ENCODE assay signal across 9 cellular contexts in genomic region chr9:132141948-132142594, GRCh38. TPM values are rescaled to one million over a fixed set of nuclear protein-coding genes. Genes with fewer than 3 reads are reported as not detected.
A peak's percentile ranks its signal among the peaks of the same experiment; 100 is the strongest.
DNase-seq lines count a peak whose midpoint lies in the region; ATAC-seq, FAIRE-seq and TF ChIP-seq lines count a peak whose summit lies in the region.
"Had no signal": no experiment of that assay in that cellular context is flagged by ENCODE, and none has a peak within 500 bp of the region (broad histone marks: within the 10 kb centered on the region; RNA-seq: fewer than 3 reads in every experiment).

No MANE protein-coding gene starts in this region.

- peak overlapping the region; percentile 99 for H2AFZ ChIP-seq in GM23338

- H4K20me1 ChIP-seq in GM23338 (replicated peaks; ENCODE audit: insufficient read depth): no peaks in the 10 kb centered on the region

- peaks cover 17% of the 10 kb centered on the region for H3K27me3 Mint-ChIP-seq in GM23338 (ENCODE audit: insufficient read depth, low read depth, poor library complexity)
- H3K27me3 Mint-ChIP-seq in activated T-helper 17 cell treated with anti-CD3 and anti-CD28 coated beads, Interleukin-2, amount 50 U/mL, for 72 hours: peaks cover 52% of the 10 kb centered on the region
- H3K27me3 Mint-ChIP-seq in memory B cell: peaks cover 29% of the 10 kb centered on the region

- peaks cover 20% of the 10 kb centered on the region for H3K4me1 ChIP-seq in GM23338 (ENCODE audit: insufficient read depth)
- H3K4me1 ChIP-seq in small intestine (ENCODE audit: control insufficient read depth in 2 of 2, insufficient read depth in 1 of 2, low read depth in 1 of 2, low read length in 1 of 2): no peaks in the 10 kb centered on the region

- H3K4me1 Mint-ChIP-seq in GM23338: peaks cover 31% of the 10 kb centered on the region
- H3K4me1 Mint-ChIP-seq in activated T-helper 17 cell treated with anti-CD3 and anti-CD28 coated beads, Interleukin-2, amount 50 U/mL, for 72 hours: peaks cover 9% of the 10 kb centered on the region
- H3K4me1 Mint-ChIP-seq in memory B cell: peaks cover 5% of the 10 kb centered on the region

- no peaks in the 10 kb centered on the region for H3K9me3 ChIP-seq in small intestine (ENCODE audit: control insufficient read depth, low read depth)

- no peaks in the 10 kb centered on the region for H3K9me3 Mint-ChIP-seq in GM23338
- H3K9me3 Mint-ChIP-seq in activated T-helper 17 cell treated with anti-CD3 and anti-CD28 coated beads, Interleukin-2, amount 50 U/mL, for 72 hours: no peaks in the 10 kb centered on the region
- H3K9me3 Mint-ChIP-seq in memory B cell: no peaks in the 10 kb centered on the region

- ATAC-seq in GM23338 (no peak), memory B cell (ENCODE audit: low read depth) (no peak), HG02642 (IDR thresholded peaks at IDR 0.05; ENCODE audit: poor library complexity, unreplicated experiment) (no peak), GM19023 (IDR thresholded peaks at IDR 0.05; ENCODE audit: unreplicated experiment) (no peak)
- ATAC-seq in activated T-helper 17 cell treated with anti-CD3 and anti-CD28 coated beads, Interleukin-2, amount 50 U/mL, for 72 hours (replicated peaks): no peak

- H3K27me3 ChIP-seq in GM23338 (ENCODE audit: insufficient read depth) (peaks cover 3% of the 10 kb centered on the region; the same call in 1 of the 2 replicates), small intestine (ENCODE audit: control insufficient read depth in 2 of 2, insufficient read depth in 2 of 2, low read length in 2 of 2) (peaks cover 0 to 20% of the 10 kb centered on the region in 2 donors)

- H3K27ac Mint-ChIP-seq in GM23338: no peak overlapping the region
- H3K27ac Mint-ChIP-seq in activated T-helper 17 cell treated with anti-CD3 and anti-CD28 coated beads, Interleukin-2, amount 50 U/mL, for 72 hours: no peak overlapping the region
- no peak overlapping the region for H3K27ac Mint-ChIP-seq in memory B cell

- H3K36me3 ChIP-seq in GM23338 (ENCODE audit: insufficient read depth) (no peaks in the 10 kb centered on the region), small intestine (ENCODE audit: control insufficient read depth in 2 of 2, insufficient read depth in 2 of 2, low read length in 2 of 2) (no peaks in the 10 kb centered on the region)

- H3K27ac ChIP-seq in GM23338 (ENCODE audit: low read depth) (no peak overlapping the region), small intestine (ENCODE audit: low read depth in 1 of 2, low read length in 1 of 2) (no peak overlapping the region)

- TF ChIP-seq CTCF in GM23338 (conservative IDR thresholded peaks at IDR 0.05; ENCODE audit: low read depth in 2 of 2): no peak

- peak overlapping the region; percentile 87 for H3K4me2 ChIP-seq in GM23338

- H3K4me3 ChIP-seq in GM23338 (peak overlapping the region; percentile 69), small intestine (ENCODE audit: low read depth in 1 of 2, low read length in 2 of 2) (no peak overlapping the region)

- H3K9me2 ChIP-seq in GM23338 (ENCODE audit: insufficient read depth): no peaks in the 10 kb centered on the region

- H3K79me2 ChIP-seq in GM23338 (replicated peaks; ENCODE audit: insufficient read depth): no peaks in the 10 kb centered on the region

- peak; percentile 63 for DNase-seq in A172 (ENCODE audit: low spot score)
- no peak for DNase-seq in GM23338 (ENCODE audit: low spot score)
- DNase-seq in memory B cell (ENCODE audit: low spot score in 2 of 2): no peak
- no peak for DNase-seq in small intestine
- no peak for DNase-seq in HCEC 1CT
- DNase-seq: stimulated activated naive CD4-positive, alpha-beta T cell had no signal

- peak overlapping the region; percentile 80 for H3K4me3 Mint-ChIP-seq in GM23338
- peak overlapping the region; percentile 59 for H3K4me3 Mint-ChIP-seq in activated T-helper 17 cell treated with anti-CD3 and anti-CD28 coated beads, Interleukin-2, amount 50 U/mL, for 72 hours
- peak overlapping the region; percentile 6 for H3K4me3 Mint-ChIP-seq in memory B cell

- no peak for FAIRE-seq in small intestine (lab: Jason Lieb, UNC)

- H3K36me3 Mint-ChIP-seq in GM23338 (ENCODE audit: low read depth) (no peaks in the 10 kb centered on the region), memory B cell (no peaks in the 10 kb centered on the region)
- H3K36me3 Mint-ChIP-seq in activated T-helper 17 cell treated with anti-CD3 and anti-CD28 coated beads, Interleukin-2, amount 50 U/mL, for 72 hours (ENCODE audit: low read depth): no peaks in the 10 kb centered on the region

- H3F3A ChIP-seq in GM23338 (replicated peaks; ENCODE audit: low read depth): peaks cover 4% of the 10 kb centered on the region; the same call in 1 of the 2 replicates

- 43 to 54% (median 45%) methylated on average over 12 of the region's 12 CpGs for WGBS in small intestine, 3 donors

TF ChIP-seq in GM23338, 12 proteins besides CTCF, POLR2A, EP300 and RAD21 (continues in another document):
- no peak for TF ChIP-seq REST (IDR thresholded peaks at IDR 0.05; ENCODE audit: unreplicated experiment)
- TF ChIP-seq NANOG (IDR thresholded peaks at IDR 0.05; ENCODE audit: borderline replicate concordance): no peak
- no peak for TF ChIP-seq EZH2phosphoT487 (IDR thresholded peaks at IDR 0.05; ENCODE audit: unreplicated experiment)
- no peak for TF ChIP-seq ETS1 (IDR thresholded peaks at IDR 0.05)
- no peak for TF ChIP-seq POLR2AphosphoS5 (IDR thresholded peaks at IDR 0.05; ENCODE audit: low read depth)
- TF ChIP-seq EZH2 (IDR thresholded peaks at IDR 0.05; ENCODE audit: low read depth, unreplicated experiment): no peak
- no peak for TF ChIP-seq STAT1 (IDR thresholded peaks at IDR 0.05; ENCODE audit: unreplicated experiment)
- no peak for TF ChIP-seq JUNB (IDR thresholded peaks at IDR 0.05; ENCODE audit: unreplicated experiment)
- TF ChIP-seq ZNF331 (CRISPR knock-in tag; IDR thresholded peaks at IDR 0.05; ENCODE audit: low read depth): no peak
- TF ChIP-seq CREB1 (CRISPR knock-in tag; IDR thresholded peaks at IDR 0.05; ENCODE audit: low read depth): no peak

RNA-seq across cellular contexts. Expression of gene NTNG2, which starts 19.8 kb away (rescaled TPM):
- 3.8 and 5.7 TPM in 2 replicates for total RNA-seq in A172 (2014; rRNA removed; shearing (Covaris generic))
- total RNA-seq in GM23338 (2014; rRNA removed; shearing (Covaris generic)): 0.39 and 1.7 TPM in 2 replicates
- polyA plus RNA-seq in GM23338 (2016; fragmentation: Nextera tagmentation; extraction: Ambion mirVana): 0.42 and 0.99 TPM in 2 replicates
- 1 to 10 TPM in 1 of 2 donors, under 1 TPM in 1; 0.82 to 2.2 TPM for total RNA-seq in activated T-helper 17 cell treated with anti-CD3 and anti-CD28 coated beads, Interleukin-2, amount 50 U/mL, for 72 hours
- under 1 TPM; 0.33 to 0.67 (median 0.54) TPM for polyA plus RNA-seq in small intestine

Comparison
In these comparisons a context has a peak if more than half of its experiments do, and no peak if none do; other contexts are left out.
1. H3K4me3 Mint-ChIP-seq: peak in every context shown above with its lines; median percentile 80 in GM23338; 59 in activated T-helper 17 cell treated with anti-CD3 and anti-CD28 coated beads, Interleukin-2, amount 50 U/mL, for 72 hours; 6 in memory B cell.